Comparison of ENCODE assay signal across 1 cellular context in the genomic region with DNA sequence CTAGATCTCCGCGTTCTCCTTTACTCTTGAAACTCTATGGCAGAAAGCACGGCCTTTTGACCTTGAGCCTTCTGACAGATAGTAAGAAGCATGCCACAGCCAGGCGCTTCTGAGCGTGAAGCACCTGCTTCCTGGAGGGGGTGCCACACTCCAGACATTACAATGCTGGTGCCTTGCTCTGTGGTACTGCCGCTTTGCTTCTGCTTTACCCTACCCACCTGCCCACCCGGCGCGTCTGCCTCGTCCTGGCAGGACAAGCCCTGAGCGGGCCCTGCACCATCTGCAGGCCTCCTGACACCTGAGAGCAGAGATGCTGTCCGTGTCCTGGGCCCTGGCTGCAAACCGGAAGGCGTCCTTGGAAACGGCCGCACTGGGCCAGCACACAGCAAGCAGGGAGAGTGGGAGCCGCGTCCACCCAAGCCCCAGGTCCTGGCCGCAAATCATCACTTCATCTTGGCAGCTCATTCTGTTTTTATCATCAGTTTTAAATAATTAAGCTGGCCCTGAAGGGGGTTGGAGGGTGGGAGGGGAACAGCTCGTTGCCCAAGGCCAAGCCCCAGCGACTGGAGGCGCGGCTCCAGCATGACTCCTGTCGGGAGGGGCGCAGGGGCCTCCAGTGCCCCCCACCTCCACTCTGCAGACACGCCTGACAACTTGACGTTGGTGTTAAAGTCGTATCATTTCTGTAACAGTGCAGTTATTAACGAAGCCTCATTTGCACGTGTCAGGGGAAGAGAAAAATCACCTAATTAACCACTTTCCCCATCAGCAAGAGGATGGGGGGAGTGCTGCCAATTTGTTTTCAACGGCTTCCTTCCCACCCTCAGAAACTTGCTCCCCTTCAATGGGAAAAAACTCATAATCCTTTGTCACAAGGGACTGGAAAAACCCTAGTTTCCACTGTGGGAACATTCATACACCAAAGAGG.
TF ChIP-seq lines count a peak whose summit lies in the region.

No MANE protein-coding gene starts in this region.

TF ChIP-seq in GM12878, 131 proteins besides CTCF, POLR2A, EP300 and RAD21 (continued from another document and continues in another):
- TF ChIP-seq ZNF24 (IDR thresholded peaks at IDR 0.05) (0 out of 2 replicates have a peak, but pooled peaks have one; percentile 7), TCF12 (IDR thresholded peaks at IDR 0.05; ENCODE audit: low read depth, low read length) (peak; percentile 68), GATAD2B (conservative IDR thresholded peaks at IDR 0.05; ENCODE audit: low read depth) (0 out of 2 replicates have a peak, but pooled peaks have one; percentile 33), ETV6 (conservative IDR thresholded peaks at IDR 0.05 in 1 of 2, IDR thresholded peaks at IDR 0.05 in 1 of 2; ENCODE audit: borderline replicate concordance in 1 of 2, low read depth in 1 of 2) (no peak), ZZZ3 (IDR thresholded peaks at IDR 0.05; ENCODE audit: control insufficient read depth, insufficient read length, low read depth) (no peak), ZNF207 (IDR thresholded peaks at IDR 0.05; ENCODE audit: borderline replicate concordance) (no peak), ZSCAN29 (IDR thresholded peaks at IDR 0.05) (no peak), BCL11A (IDR thresholded peaks at IDR 0.05; ENCODE audit: low read depth, low read length) (peak; percentile 59; the same call in 1 of the 2 replicates), TCF3 (IDR thresholded peaks at IDR 0.05; ENCODE audit: borderline replicate concordance, insufficient read depth, low read depth, low read length) (peak; percentile 74; the same call in 1 of the 2 replicates), HDGF (IDR thresholded peaks at IDR 0.05) (no peak), LARP7 (IDR thresholded peaks at IDR 0.05) (peak; percentile 29; the same call in 1 of the 2 replicates), GABPA (IDR thresholded peaks at IDR 0.05; ENCODE audit: low read depth) (no peak), NR2F1 (conservative IDR thresholded peaks at IDR 0.05) (peak; percentile 82), IRF4 (IDR thresholded peaks at IDR 0.05; ENCODE audit: low read depth, low read length) (no peak), MEF2B (IDR thresholded peaks at IDR 0.05; ENCODE audit: partially characterized antibody, poor library complexity, severe bottlenecking) (no peak), TARDBP (IDR thresholded peaks at IDR 0.05; ENCODE audit: borderline replicate concordance) (no peak), BHLHE40 (IDR thresholded peaks at IDR 0.05; ENCODE audit: borderline replicate concordance in 1 of 2, low read depth in 2 of 2, low read length in 1 of 2) (peak; percentile 92 to 94), KAT2A (conservative IDR thresholded peaks at IDR 0.05; ENCODE audit: control insufficient read depth, low read depth, low read length) (no peak), SMC3 (IDR thresholded peaks at IDR 0.05; ENCODE audit: borderline replicate concordance, low read length) (peak; percentile 54; the same call in 1 of the 2 replicates)
- TF ChIP-seq, protein P1, sequence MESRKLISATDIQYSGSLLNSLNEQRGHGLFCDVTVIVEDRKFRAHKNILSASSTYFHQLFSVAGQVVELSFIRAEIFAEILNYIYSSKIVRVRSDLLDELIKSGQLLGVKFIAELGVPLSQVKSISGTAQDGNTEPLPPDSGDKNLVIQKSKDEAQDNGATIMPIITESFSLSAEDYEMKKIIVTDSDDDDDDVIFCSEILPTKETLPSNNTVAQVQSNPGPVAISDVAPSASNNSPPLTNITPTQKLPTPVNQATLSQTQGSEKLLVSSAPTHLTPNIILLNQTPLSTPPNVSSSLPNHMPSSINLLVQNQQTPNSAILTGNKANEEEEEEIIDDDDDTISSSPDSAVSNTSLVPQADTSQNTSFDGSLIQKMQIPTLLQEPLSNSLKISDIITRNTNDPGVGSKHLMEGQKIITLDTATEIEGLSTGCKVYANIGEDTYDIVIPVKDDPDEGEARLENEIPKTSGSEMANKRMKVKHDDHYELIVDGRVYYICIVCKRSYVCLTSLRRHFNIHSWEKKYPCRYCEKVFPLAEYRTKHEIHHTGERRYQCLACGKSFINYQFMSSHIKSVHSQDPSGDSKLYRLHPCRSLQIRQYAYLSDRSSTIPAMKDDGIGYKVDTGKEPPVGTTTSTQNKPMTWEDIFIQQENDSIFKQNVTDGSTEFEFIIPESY (IDR thresholded peaks at IDR 0.05), result no peak
- TF ChIP-seq, protein P2, sequence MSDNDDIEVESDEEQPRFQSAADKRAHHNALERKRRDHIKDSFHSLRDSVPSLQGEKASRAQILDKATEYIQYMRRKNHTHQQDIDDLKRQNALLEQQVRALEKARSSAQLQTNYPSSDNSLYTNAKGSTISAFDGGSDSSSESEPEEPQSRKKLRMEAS (IDR thresholded peaks at IDR 0.05; ENCODE audit: low read depth, low read length), result 0 out of 2 replicates have a peak, but pooled peaks have one; percentile 8
- TF ChIP-seq, protein P3, sequence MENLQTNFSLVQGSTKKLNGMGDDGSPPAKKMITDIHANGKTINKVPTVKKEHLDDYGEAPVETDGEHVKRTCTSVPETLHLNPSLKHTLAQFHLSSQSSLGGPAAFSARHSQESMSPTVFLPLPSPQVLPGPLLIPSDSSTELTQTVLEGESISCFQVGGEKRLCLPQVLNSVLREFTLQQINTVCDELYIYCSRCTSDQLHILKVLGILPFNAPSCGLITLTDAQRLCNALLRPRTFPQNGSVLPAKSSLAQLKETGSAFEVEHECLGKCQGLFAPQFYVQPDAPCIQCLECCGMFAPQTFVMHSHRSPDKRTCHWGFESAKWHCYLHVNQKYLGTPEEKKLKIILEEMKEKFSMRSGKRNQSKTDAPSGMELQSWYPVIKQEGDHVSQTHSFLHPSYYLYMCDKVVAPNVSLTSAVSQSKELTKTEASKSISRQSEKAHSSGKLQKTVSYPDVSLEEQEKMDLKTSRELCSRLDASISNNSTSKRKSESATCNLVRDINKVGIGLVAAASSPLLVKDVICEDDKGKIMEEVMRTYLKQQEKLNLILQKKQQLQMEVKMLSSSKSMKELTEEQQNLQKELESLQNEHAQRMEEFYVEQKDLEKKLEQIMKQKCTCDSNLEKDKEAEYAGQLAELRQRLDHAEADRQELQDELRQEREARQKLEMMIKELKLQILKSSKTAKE (IDR thresholded peaks at IDR 0.05; ENCODE audit: low read depth, poor library complexity, severe bottlenecking), result no peak
- TF ChIP-seq, protein P4, sequence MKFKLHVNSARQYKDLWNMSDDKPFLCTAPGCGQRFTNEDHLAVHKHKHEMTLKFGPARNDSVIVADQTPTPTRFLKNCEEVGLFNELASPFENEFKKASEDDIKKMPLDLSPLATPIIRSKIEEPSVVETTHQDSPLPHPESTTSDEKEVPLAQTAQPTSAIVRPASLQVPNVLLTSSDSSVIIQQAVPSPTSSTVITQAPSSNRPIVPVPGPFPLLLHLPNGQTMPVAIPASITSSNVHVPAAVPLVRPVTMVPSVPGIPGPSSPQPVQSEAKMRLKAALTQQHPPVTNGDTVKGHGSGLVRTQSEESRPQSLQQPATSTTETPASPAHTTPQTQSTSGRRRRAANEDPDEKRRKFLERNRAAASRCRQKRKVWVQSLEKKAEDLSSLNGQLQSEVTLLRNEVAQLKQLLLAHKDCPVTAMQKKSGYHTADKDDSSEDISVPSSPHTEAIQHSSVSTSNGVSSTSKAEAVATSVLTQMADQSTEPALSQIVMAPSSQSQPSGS (IDR thresholded peaks at IDR 0.05; ENCODE audit: low read length), result no peak
- TF ChIP-seq, protein P5, sequence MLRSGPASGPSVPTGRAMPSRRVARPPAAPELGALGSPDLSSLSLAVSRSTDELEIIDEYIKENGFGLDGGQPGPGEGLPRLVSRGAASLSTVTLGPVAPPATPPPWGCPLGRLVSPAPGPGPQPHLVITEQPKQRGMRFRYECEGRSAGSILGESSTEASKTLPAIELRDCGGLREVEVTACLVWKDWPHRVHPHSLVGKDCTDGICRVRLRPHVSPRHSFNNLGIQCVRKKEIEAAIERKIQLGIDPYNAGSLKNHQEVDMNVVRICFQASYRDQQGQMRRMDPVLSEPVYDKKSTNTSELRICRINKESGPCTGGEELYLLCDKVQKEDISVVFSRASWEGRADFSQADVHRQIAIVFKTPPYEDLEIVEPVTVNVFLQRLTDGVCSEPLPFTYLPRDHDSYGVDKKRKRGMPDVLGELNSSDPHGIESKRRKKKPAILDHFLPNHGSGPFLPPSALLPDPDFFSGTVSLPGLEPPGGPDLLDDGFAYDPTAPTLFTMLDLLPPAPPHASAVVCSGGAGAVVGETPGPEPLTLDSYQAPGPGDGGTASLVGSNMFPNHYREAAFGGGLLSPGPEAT (IDR thresholded peaks at IDR 0.05; ENCODE audit: low read depth), result peak; percentile 44; the same call in 1 of the 2 replicates
- TF ChIP-seq, protein P6, sequence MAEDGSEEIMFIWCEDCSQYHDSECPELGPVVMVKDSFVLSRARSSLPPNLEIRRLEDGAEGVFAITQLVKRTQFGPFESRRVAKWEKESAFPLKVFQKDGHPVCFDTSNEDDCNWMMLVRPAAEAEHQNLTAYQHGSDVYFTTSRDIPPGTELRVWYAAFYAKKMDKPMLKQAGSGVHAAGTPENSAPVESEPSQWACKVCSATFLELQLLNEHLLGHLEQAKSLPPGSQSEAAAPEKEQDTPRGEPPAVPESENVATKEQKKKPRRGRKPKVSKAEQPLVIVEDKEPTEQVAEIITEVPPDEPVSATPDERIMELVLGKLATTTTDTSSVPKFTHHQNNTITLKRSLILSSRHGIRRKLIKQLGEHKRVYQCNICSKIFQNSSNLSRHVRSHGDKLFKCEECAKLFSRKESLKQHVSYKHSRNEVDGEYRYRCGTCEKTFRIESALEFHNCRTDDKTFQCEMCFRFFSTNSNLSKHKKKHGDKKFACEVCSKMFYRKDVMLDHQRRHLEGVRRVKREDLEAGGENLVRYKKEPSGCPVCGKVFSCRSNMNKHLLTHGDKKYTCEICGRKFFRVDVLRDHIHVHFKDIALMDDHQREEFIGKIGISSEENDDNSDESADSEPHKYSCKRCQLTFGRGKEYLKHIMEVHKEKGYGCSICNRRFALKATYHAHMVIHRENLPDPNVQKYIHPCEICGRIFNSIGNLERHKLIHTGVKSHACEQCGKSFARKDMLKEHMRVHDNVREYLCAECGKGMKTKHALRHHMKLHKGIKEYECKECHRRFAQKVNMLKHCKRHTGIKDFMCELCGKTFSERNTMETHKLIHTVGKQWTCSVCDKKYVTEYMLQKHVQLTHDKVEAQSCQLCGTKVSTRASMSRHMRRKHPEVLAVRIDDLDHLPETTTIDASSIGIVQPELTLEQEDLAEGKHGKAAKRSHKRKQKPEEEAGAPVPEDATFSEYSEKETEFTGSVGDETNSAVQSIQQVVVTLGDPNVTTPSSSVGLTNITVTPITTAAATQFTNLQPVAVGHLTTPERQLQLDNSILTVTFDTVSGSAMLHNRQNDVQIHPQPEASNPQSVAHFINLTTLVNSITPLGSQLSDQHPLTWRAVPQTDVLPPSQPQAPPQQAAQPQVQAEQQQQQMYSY (CRISPR knock-in tag; IDR thresholded peaks at IDR 0.05), result no peak
- TF ChIP-seq, protein P7, sequence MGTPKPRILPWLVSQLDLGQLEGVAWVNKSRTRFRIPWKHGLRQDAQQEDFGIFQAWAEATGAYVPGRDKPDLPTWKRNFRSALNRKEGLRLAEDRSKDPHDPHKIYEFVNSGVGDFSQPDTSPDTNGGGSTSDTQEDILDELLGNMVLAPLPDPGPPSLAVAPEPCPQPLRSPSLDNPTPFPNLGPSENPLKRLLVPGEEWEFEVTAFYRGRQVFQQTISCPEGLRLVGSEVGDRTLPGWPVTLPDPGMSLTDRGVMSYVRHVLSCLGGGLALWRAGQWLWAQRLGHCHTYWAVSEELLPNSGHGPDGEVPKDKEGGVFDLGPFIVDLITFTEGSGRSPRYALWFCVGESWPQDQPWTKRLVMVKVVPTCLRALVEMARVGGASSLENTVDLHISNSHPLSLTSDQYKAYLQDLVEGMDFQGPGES (IDR thresholded peaks at IDR 0.05), result no peak
- TF ChIP-seq, protein P8, sequence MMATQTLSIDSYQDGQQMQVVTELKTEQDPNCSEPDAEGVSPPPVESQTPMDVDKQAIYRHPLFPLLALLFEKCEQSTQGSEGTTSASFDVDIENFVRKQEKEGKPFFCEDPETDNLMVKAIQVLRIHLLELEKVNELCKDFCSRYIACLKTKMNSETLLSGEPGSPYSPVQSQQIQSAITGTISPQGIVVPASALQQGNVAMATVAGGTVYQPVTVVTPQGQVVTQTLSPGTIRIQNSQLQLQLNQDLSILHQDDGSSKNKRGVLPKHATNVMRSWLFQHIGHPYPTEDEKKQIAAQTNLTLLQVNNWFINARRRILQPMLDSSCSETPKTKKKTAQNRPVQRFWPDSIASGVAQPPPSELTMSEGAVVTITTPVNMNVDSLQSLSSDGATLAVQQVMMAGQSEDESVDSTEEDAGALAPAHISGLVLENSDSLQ (IDR thresholded peaks at IDR 0.05), result no peak
- TF ChIP-seq, protein P9, sequence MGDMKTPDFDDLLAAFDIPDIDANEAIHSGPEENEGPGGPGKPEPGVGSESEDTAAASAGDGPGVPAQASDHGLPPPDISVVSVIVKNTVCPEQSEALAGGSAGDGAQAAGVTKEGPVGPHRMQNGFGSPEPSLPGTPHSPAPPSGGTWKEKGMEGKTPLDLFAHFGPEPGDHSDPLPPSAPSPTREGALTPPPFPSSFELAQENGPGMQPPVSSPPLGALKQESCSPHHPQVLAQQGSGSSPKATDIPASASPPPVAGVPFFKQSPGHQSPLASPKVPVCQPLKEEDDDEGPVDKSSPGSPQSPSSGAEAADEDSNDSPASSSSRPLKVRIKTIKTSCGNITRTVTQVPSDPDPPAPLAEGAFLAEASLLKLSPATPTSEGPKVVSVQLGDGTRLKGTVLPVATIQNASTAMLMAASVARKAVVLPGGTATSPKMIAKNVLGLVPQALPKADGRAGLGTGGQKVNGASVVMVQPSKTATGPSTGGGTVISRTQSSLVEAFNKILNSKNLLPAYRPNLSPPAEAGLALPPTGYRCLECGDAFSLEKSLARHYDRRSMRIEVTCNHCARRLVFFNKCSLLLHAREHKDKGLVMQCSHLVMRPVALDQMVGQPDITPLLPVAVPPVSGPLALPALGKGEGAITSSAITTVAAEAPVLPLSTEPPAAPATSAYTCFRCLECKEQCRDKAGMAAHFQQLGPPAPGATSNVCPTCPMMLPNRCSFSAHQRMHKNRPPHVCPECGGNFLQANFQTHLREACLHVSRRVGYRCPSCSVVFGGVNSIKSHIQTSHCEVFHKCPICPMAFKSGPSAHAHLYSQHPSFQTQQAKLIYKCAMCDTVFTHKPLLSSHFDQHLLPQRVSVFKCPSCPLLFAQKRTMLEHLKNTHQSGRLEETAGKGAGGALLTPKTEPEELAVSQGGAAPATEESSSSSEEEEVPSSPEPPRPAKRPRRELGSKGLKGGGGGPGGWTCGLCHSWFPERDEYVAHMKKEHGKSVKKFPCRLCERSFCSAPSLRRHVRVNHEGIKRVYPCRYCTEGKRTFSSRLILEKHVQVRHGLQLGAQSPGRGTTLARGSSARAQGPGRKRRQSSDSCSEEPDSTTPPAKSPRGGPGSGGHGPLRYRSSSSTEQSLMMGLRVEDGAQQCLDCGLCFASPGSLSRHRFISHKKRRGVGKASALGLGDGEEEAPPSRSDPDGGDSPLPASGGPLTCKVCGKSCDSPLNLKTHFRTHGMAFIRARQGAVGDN (IDR thresholded peaks at IDR 0.05), result peak; percentile 74
- TF ChIP-seq, protein P10, sequence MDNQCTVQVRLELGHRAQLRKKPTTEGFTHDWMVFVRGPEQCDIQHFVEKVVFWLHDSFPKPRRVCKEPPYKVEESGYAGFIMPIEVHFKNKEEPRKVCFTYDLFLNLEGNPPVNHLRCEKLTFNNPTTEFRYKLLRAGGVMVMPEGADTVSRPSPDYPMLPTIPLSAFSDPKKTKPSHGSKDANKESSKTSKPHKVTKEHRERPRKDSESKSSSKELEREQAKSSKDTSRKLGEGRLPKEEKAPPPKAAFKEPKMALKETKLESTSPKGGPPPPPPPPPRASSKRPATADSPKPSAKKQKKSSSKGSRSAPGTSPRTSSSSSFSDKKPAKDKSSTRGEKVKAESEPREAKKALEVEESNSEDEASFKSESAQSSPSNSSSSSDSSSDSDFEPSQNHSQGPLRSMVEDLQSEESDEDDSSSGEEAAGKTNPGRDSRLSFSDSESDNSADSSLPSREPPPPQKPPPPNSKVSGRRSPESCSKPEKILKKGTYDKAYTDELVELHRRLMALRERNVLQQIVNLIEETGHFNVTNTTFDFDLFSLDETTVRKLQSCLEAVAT (IDR thresholded peaks at IDR 0.05), result 0 out of 2 replicates have a peak, but pooled peaks have one; percentile 35
